ENCODE assay signal across 19 cellular contexts in genomic region chr21:34279883-34280282, GRCh38.
DNase-seq lines count a peak whose midpoint lies in the region; ATAC-seq and TF ChIP-seq lines count a peak whose summit lies in the region.
"Had no signal": no experiment of that assay in that cellular context is flagged by ENCODE, and none has a peak within 500 bp of the region (broad histone marks: within the 10 kb centered on the region; RNA-seq: fewer than 3 reads in every experiment).

No MANE protein-coding gene starts in this region.

- H2AFZ ChIP-seq in mammary epithelial cell (ENCODE audit: low read depth, low read length), result peak overlapping the region; percentile 65

- H3K79me2 ChIP-seq in mammary epithelial cell (ENCODE audit: insufficient read depth, low read length), result no peaks in the 10 kb centered on the region

- H3K9me3 Mint-ChIP-seq in MCF 10A (ENCODE audit: unreplicated experiment) (no peaks in the 10 kb centered on the region), brain (peaks cover 0 to 10% (median 8%) of the 10 kb centered on the region in 5 experiments)
- H3K9me3 Mint-ChIP-seq in CD8-positive, alpha-beta memory T cell, result peaks cover 0 to 3% (median 0%) of the 10 kb centered on the region in 5 donors

- H3K4me3 ChIP-seq in mammary epithelial cell (replicated peaks in 1 of 3; ENCODE audit: insufficient read depth in 1 of 3, low read depth in 2 of 3, low read length in 3 of 3), result no peak overlapping the region
- peak overlapping the region in 1 of 3 donors; percentile 7 for H3K4me3 ChIP-seq in right lobe of liver
- H3K4me3 ChIP-seq in CD8-positive, alpha-beta memory T cell (ENCODE audit: low read length), result no peak overlapping the region
- no peak overlapping the region for H3K4me3 ChIP-seq in spleen

- DNase-seq in mammary epithelial cell (peak; percentile 55), MCF 10A (ENCODE audit: unreplicated experiment) (no peak), right lobe of liver (no peak), spleen (no peak), EL (no peak)
- DNase-seq in CD8-positive, alpha-beta memory T cell, result no peak
- DNase-seq: 8988T, AML-193, GOT3, HCEC 1CT, IMR-90, NCI-H1105, NCI-H146, NCI-H2029, NCI-H2227 treated with DMSO at 0.1 percent for 48 hours, NCI-H510A, NCI-H774 had no signal

- no peaks in the 10 kb centered on the region for H3K36me3 ChIP-seq in mammary epithelial cell (ENCODE audit: insufficient read depth, low read length)
- no peaks in the 10 kb centered on the region for H3K36me3 ChIP-seq in right lobe of liver
- no peaks in the 10 kb centered on the region for H3K36me3 ChIP-seq in CD8-positive, alpha-beta memory T cell (ENCODE audit: insufficient read depth, low read length)
- no peaks in the 10 kb centered on the region for H3K36me3 ChIP-seq in spleen

- POLR2A ChIA-PET in MCF 10A (lab: Yijun Ruan, JAX), result no interaction called here
- POLR2A ChIA-PET in CD8-positive, alpha-beta memory T cell (lab: Charles Lee), result no interaction called here

- H3K27ac ChIP-seq in mammary epithelial cell (ENCODE audit: insufficient read depth, low read depth, low read length) (no peak overlapping the region), right lobe of liver (peak overlapping the region in 1 of 3 donors; percentile 49), spleen (no peak overlapping the region)
- no peak overlapping the region for H3K27ac ChIP-seq in CD8-positive, alpha-beta memory T cell (ENCODE audit: low read depth, low read length)
- H3K27ac ChIP-seq: KMS-11 had no signal

- H4K20me1 ChIP-seq in mammary epithelial cell (ENCODE audit: insufficient read depth, low read length), result no peaks in the 10 kb centered on the region

- intact Hi-C loops in mammary epithelial cell (cut with micrococcal nuclease), result no loop called here
- intact Hi-C loops in MCF 10A (cut with micrococcal nuclease), result no loop called here
- intact Hi-C loops in right lobe of liver (cut with DNase I), result no loop called here
- intact Hi-C loops in spleen (cut with DNase I; ENCODE audit: low total_unique reads), result no loop called here

- peak; percentile 76 to 87 (median 80) for ATAC-seq in right lobe of liver

- no peak overlapping the region for H3K9ac ChIP-seq in mammary epithelial cell (ENCODE audit: insufficient read depth, low read length)
- H3K9ac ChIP-seq: KMS-11 had no signal

- no peak overlapping the region for H3K4me3 Mint-ChIP-seq in MCF 10A (ENCODE audit: unreplicated experiment)
- no peak overlapping the region for H3K4me3 Mint-ChIP-seq in brain
- no peak overlapping the region for H3K4me3 Mint-ChIP-seq in CD8-positive, alpha-beta memory T cell

- no peaks in the 10 kb centered on the region for H3K9me3 ChIP-seq in mammary epithelial cell (replicated peaks; ENCODE audit: insufficient read depth, low read length)
- no peaks in the 10 kb centered on the region for H3K9me3 ChIP-seq in right lobe of liver
- no peaks in the 10 kb centered on the region for H3K9me3 ChIP-seq in CD8-positive, alpha-beta memory T cell (ENCODE audit: low read length)
- peaks cover 0 to 3% (median 0%) of the 10 kb centered on the region in 8 donors for H3K9me3 ChIP-seq in spleen

- TF ChIP-seq CTCF in mammary epithelial cell (conservative IDR thresholded peaks at IDR 0.05 in 1 of 2, IDR thresholded peaks at IDR 0.05 in 1 of 2; ENCODE audit: extremely low read depth in 1 of 2, insufficient read depth in 1 of 2, low read depth in 1 of 2, low read length in 2 of 2) (no peak), MCF 10A (IDR thresholded peaks at IDR 0.05; ENCODE audit: unreplicated experiment) (no peak), brain (conservative IDR thresholded peaks at IDR 0.05) (no peak), right lobe of liver (IDR thresholded peaks at IDR 0.05) (no peak), spleen (IDR thresholded peaks at IDR 0.05 in 8 of 11, conservative IDR thresholded peaks at IDR 0.05 in 3 of 11) (no peak)

- no peaks in the 10 kb centered on the region for H3K36me3 Mint-ChIP-seq in MCF 10A (ENCODE audit: insufficient read depth, unreplicated experiment)
- no peaks in the 10 kb centered on the region for H3K36me3 Mint-ChIP-seq in brain
- peaks cover 0 to 3% (median 0%) of the 10 kb centered on the region in 3 donors for H3K36me3 Mint-ChIP-seq in CD8-positive, alpha-beta memory T cell

- H3K4me1 ChIP-seq in mammary epithelial cell (ENCODE audit: insufficient read depth, low read length), result peaks cover 24% of the 10 kb centered on the region
- H3K4me1 ChIP-seq in right lobe of liver, result peaks cover 0 to 27% (median 12%) of the 10 kb centered on the region in 4 donors
- no peaks in the 10 kb centered on the region for H3K4me1 ChIP-seq in CD8-positive, alpha-beta memory T cell (ENCODE audit: insufficient read depth, low read length)
- H3K4me1 ChIP-seq in spleen, result no peaks in the 10 kb centered on the region

- WGBS in mammary epithelial cell (ENCODE audit: low coverage, missing lambda C conversion rate), result 39% methylated on average over 3 of the region's 3 CpGs
- WGBS in right lobe of liver (ENCODE audit: insufficient coverage, low coverage, low lambda C conversion rate, missing lambda C conversion rate), result 38% methylated on average over 3 of the region's 3 CpGs
- 78 to 87% (median 83%) methylated on average over 3 of the region's 3 CpGs for WGBS in spleen, 5 donors

- CTCF ChIA-PET in mammary epithelial cell (lab: Charles Lee; ENCODE audit: low non-redundant PET) (no interaction called here), MCF 10A (lab: Yijun Ruan, JAX) (no interaction called here)
- CTCF ChIA-PET in CD8-positive, alpha-beta memory T cell (lab: Charles Lee), result no interaction called here

- dilution Hi-C loops in mammary epithelial cell (cut with HindIII; ENCODE audit: low sequenced_read_pairs), result no loop called here

- peak overlapping the region; percentile 75 for H3K4me2 ChIP-seq in mammary epithelial cell (ENCODE audit: insufficient read depth, low read depth, low read length)
- H3K4me2 ChIP-seq: KMS-11 had no signal

- TF ChIP-seq POLR2A in right lobe of liver (IDR thresholded peaks at IDR 0.05) (no peak), spleen (IDR thresholded peaks at IDR 0.05) (no peak)

- no peaks in the 10 kb centered on the region for H3K27me3 Mint-ChIP-seq in MCF 10A (ENCODE audit: insufficient read depth, unreplicated experiment)
- H3K27me3 Mint-ChIP-seq in brain, result no peaks in the 10 kb centered on the region
- H3K27me3 Mint-ChIP-seq in CD8-positive, alpha-beta memory T cell, result peaks cover 2 to 15% of the 10 kb centered on the region in 2 donors

- H3K27ac Mint-ChIP-seq in MCF 10A (ENCODE audit: low read depth, unreplicated experiment) (no peak overlapping the region), brain (peak overlapping the region; percentile 28 to 88 (median 48))
- no peak overlapping the region for H3K27ac Mint-ChIP-seq in CD8-positive, alpha-beta memory T cell

- H3K27me3 ChIP-seq in mammary epithelial cell (ENCODE audit: insufficient read depth, low read length) (no peaks in the 10 kb centered on the region), right lobe of liver (no peaks in the 10 kb centered on the region), spleen (replicated peaks in 1 of 7) (no peaks in the 10 kb centered on the region)
- peaks cover 5% of the 10 kb centered on the region for H3K27me3 ChIP-seq in CD8-positive, alpha-beta memory T cell (ENCODE audit: insufficient read depth, low read length, poor library complexity, severe bottlenecking)

- BruUV-seq in mammary epithelial cell (replicated peaks; lab: Mats Ljungman, UMichigan) (no TSS peak), MCF 10A (replicated peaks; lab: Mats Ljungman, UMichigan) (no TSS peak)

- in situ Hi-C loops in mammary epithelial cell (cut with MboI; ENCODE audit: low sequenced_read_pairs in 2 of 2), result no loop called here

- H3K4me1 Mint-ChIP-seq in MCF 10A (ENCODE audit: insufficient read depth, unreplicated experiment) (peaks cover 11% of the 10 kb centered on the region), brain (peaks cover 21% of the 10 kb centered on the region)
- no peaks in the 10 kb centered on the region for H3K4me1 Mint-ChIP-seq in CD8-positive, alpha-beta memory T cell

Comparison
In these comparisons a context has a peak if more than half of its experiments do, and no peak if none do; other contexts are left out.
1. H3K27ac Mint-ChIP-seq: peak in brain (5 of 5); none in MCF 10A (single experiment) and CD8-positive, alpha-beta memory T cell (0 of 8).